ENCODE assay signal across 1 cellular context in genomic region chr12:50527086-50527726, GRCh38.
TF ChIP-seq lines count a peak whose summit lies in the region.

No MANE protein-coding gene starts in this region.

TF ChIP-seq in HepG2, 621 proteins besides CTCF, POLR2A, EP300 and RAD21 (continued from another document):
- TF ChIP-seq, protein P1, sequence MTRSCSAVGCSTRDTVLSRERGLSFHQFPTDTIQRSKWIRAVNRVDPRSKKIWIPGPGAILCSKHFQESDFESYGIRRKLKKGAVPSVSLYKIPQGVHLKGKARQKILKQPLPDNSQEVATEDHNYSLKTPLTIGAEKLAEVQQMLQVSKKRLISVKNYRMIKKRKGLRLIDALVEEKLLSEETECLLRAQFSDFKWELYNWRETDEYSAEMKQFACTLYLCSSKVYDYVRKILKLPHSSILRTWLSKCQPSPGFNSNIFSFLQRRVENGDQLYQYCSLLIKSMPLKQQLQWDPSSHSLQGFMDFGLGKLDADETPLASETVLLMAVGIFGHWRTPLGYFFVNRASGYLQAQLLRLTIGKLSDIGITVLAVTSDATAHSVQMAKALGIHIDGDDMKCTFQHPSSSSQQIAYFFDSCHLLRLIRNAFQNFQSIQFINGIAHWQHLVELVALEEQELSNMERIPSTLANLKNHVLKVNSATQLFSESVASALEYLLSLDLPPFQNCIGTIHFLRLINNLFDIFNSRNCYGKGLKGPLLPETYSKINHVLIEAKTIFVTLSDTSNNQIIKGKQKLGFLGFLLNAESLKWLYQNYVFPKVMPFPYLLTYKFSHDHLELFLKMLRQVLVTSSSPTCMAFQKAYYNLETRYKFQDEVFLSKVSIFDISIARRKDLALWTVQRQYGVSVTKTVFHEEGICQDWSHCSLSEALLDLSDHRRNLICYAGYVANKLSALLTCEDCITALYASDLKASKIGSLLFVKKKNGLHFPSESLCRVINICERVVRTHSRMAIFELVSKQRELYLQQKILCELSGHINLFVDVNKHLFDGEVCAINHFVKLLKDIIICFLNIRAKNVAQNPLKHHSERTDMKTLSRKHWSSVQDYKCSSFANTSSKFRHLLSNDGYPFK (CRISPR knock-in tag; IDR thresholded peaks at IDR 0.05; ENCODE audit: borderline replicate concordance), result no peak
- TF ChIP-seq UBTF (CRISPR knock-in tag; IDR thresholded peaks at IDR 0.05) (no peak), CC2D1A (CRISPR knock-in tag; IDR thresholded peaks at IDR 0.05) (no peak), HIVEP1 (CRISPR knock-in tag; IDR thresholded peaks at IDR 0.05) (no peak), NCOA1 (CRISPR knock-in tag; IDR thresholded peaks at IDR 0.05) (0 out of 2 replicates have a peak, but pooled peaks have one; percentile 66), STAG1 (CRISPR knock-in tag; IDR thresholded peaks at IDR 0.05) (peak; percentile 21; the same call in 1 of the 2 replicates), HOXA7 (CRISPR knock-in tag; IDR thresholded peaks at IDR 0.05) (no peak), HMGXB4 (CRISPR knock-in tag; IDR thresholded peaks at IDR 0.05; ENCODE audit: borderline replicate concordance in 1 of 2, low read depth in 1 of 2) (0 out of 4 replicates have a peak, but pooled peaks of 1 of the 2 experiments have one; percentile 14), PHB2 (IDR thresholded peaks at IDR 0.05; ENCODE audit: partially characterized antibody) (no peak), XRCC5 (optimal IDR thresholded peaks at IDR 0.05; ENCODE audit: low read length) (no peak), NR1H2 (CRISPR knock-in tag; IDR thresholded peaks at IDR 0.05; ENCODE audit: borderline replicate concordance, low read depth) (no peak), MAFF (IDR thresholded peaks at IDR 0.05; ENCODE audit: low read depth, low read length) (0 out of 2 replicates have a peak, but pooled peaks have one; percentile 1), WIZ (CRISPR knock-in tag; IDR thresholded peaks at IDR 0.05) (no peak), KMT2B (CRISPR knock-in tag; IDR thresholded peaks at IDR 0.05) (no peak), PTBP1 (IDR thresholded peaks at IDR 0.05; ENCODE audit: low read depth, low read length, poor library complexity, severe bottlenecking) (no peak), ZNF10 (CRISPR knock-in tag; IDR thresholded peaks at IDR 0.05; ENCODE audit: borderline replicate concordance, low read depth) (no peak), HNRNPL (IDR thresholded peaks at IDR 0.05; ENCODE audit: low read depth, low read length) (no peak), DNMT3B (CRISPR knock-in tag; conservative IDR thresholded peaks at IDR 0.05) (no peak), ELF4 (CRISPR knock-in tag; IDR thresholded peaks at IDR 0.05; ENCODE audit: borderline replicate concordance) (no peak), RARG (CRISPR knock-in tag; IDR thresholded peaks at IDR 0.05; ENCODE audit: low read depth) (no peak), ZNF749 (CRISPR knock-in tag; IDR thresholded peaks at IDR 0.05; ENCODE audit: borderline replicate concordance) (no peak), ZNF496 (CRISPR knock-in tag; IDR thresholded peaks at IDR 0.05; ENCODE audit: insufficient replicate concordance) (no peak), KDM6A (CRISPR knock-in tag; IDR thresholded peaks at IDR 0.05; ENCODE audit: low read depth) (peak; percentile 96), ZNF891 (CRISPR knock-in tag; IDR thresholded peaks at IDR 0.05) (no peak), MED8 (CRISPR knock-in tag; IDR thresholded peaks at IDR 0.05; ENCODE audit: insufficient replicate concordance) (peak; percentile 43), ZFP62 (CRISPR knock-in tag; IDR thresholded peaks at IDR 0.05) (no peak), MED13 (CRISPR knock-in tag; IDR thresholded peaks at IDR 0.05) (peak; percentile 77; the same call in 1 of the 2 replicates), TGIF2 (CRISPR knock-in tag; IDR thresholded peaks at IDR 0.05) (no peak), ARNT (IDR thresholded peaks at IDR 0.05) (no peak), TFE3 (CRISPR knock-in tag; IDR thresholded peaks at IDR 0.05) (no peak), ZNF768 (CRISPR knock-in tag; IDR thresholded peaks at IDR 0.05) (no peak), SMC3 (IDR thresholded peaks at IDR 0.05; ENCODE audit: low read length) (0 out of 2 replicates have a peak, but pooled peaks have one; percentile 7), PHF21A (CRISPR knock-in tag; IDR thresholded peaks at IDR 0.05) (no peak), ZNF256 (CRISPR knock-in tag; conservative IDR thresholded peaks at IDR 0.05) (no peak), ZNF703 (CRISPR knock-in tag; IDR thresholded peaks at IDR 0.05; ENCODE audit: borderline replicate concordance) (no peak), ZNF280B (CRISPR knock-in tag; IDR thresholded peaks at IDR 0.05; ENCODE audit: borderline replicate concordance) (no peak), NKX3-1 (CRISPR knock-in tag; IDR thresholded peaks at IDR 0.05) (no peak; the same call in 1 of the 2 replicates), ZNF577 (CRISPR knock-in tag; IDR thresholded peaks at IDR 0.05; ENCODE audit: borderline replicate concordance, low read depth) (no peak), ZMYM4 (CRISPR knock-in tag; IDR thresholded peaks at IDR 0.05) (peak; percentile 48)
- TF ChIP-seq, protein P2, sequence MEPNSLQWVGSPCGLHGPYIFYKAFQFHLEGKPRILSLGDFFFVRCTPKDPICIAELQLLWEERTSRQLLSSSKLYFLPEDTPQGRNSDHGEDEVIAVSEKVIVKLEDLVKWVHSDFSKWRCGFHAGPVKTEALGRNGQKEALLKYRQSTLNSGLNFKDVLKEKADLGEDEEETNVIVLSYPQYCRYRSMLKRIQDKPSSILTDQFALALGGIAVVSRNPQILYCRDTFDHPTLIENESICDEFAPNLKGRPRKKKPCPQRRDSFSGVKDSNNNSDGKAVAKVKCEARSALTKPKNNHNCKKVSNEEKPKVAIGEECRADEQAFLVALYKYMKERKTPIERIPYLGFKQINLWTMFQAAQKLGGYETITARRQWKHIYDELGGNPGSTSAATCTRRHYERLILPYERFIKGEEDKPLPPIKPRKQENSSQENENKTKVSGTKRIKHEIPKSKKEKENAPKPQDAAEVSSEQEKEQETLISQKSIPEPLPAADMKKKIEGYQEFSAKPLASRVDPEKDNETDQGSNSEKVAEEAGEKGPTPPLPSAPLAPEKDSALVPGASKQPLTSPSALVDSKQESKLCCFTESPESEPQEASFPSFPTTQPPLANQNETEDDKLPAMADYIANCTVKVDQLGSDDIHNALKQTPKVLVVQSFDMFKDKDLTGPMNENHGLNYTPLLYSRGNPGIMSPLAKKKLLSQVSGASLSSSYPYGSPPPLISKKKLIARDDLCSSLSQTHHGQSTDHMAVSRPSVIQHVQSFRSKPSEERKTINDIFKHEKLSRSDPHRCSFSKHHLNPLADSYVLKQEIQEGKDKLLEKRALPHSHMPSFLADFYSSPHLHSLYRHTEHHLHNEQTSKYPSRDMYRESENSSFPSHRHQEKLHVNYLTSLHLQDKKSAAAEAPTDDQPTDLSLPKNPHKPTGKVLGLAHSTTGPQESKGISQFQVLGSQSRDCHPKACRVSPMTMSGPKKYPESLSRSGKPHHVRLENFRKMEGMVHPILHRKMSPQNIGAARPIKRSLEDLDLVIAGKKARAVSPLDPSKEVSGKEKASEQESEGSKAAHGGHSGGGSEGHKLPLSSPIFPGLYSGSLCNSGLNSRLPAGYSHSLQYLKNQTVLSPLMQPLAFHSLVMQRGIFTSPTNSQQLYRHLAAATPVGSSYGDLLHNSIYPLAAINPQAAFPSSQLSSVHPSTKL (CRISPR knock-in tag; IDR thresholded peaks at IDR 0.05), result peak; percentile 91
- TF ChIP-seq, protein P3, sequence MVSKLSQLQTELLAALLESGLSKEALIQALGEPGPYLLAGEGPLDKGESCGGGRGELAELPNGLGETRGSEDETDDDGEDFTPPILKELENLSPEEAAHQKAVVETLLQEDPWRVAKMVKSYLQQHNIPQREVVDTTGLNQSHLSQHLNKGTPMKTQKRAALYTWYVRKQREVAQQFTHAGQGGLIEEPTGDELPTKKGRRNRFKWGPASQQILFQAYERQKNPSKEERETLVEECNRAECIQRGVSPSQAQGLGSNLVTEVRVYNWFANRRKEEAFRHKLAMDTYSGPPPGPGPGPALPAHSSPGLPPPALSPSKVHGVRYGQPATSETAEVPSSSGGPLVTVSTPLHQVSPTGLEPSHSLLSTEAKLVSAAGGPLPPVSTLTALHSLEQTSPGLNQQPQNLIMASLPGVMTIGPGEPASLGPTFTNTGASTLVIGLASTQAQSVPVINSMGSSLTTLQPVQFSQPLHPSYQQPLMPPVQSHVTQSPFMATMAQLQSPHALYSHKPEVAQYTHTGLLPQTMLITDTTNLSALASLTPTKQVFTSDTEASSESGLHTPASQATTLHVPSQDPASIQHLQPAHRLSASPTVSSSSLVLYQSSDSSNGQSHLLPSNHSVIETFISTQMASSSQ (IDR thresholded peaks at IDR 0.05; ENCODE audit: low read depth), result peak; percentile 93
- TF ChIP-seq, protein P3 (CRISPR knock-in tag; IDR thresholded peaks at IDR 0.05; ENCODE audit: borderline replicate concordance), result peak; percentile 93
- TF ChIP-seq, protein P4, sequence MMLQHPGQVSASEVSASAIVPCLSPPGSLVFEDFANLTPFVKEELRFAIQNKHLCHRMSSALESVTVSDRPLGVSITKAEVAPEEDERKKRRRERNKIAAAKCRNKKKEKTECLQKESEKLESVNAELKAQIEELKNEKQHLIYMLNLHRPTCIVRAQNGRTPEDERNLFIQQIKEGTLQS (CRISPR knock-in tag; IDR thresholded peaks at IDR 0.05), result no peak
